ENCODE assay signal across 1 cellular context in genomic region chr11:64165842-64166635, GRCh38.
A peak's percentile ranks its signal among the peaks of the same experiment; 100 is the strongest.
TF ChIP-seq lines count a peak whose summit lies in the region.

Gene MACROD1 (minus strand): TSS chr11:64166113. CDS start chr11:64165994, 119 bp downstream.

TF ChIP-seq in HepG2, 621 proteins besides CTCF, POLR2A, EP300 and RAD21 (continued from another document and continues in another):
- TF ChIP-seq ZBTB40 (IDR thresholded peaks at IDR 0.05) (no peak), ZBTB40 (CRISPR knock-in tag; IDR thresholded peaks at IDR 0.05) (peak; percentile 52; the same call in 1 of the 2 replicates), RARG (CRISPR knock-in tag; IDR thresholded peaks at IDR 0.05; ENCODE audit: low read depth) (0 out of 2 replicates have a peak, but pooled peaks have one; percentile 46), SRSF4 (IDR thresholded peaks at IDR 0.05; ENCODE audit: low read depth, low read length, poor library complexity, severe bottlenecking) (no peak), ZNF546 (CRISPR knock-in tag; conservative IDR thresholded peaks at IDR 0.05) (no peak; the same call in 1 of the 2 replicates), ZNF691 (CRISPR knock-in tag; IDR thresholded peaks at IDR 0.05; ENCODE audit: borderline replicate concordance, low read depth) (0 out of 2 replicates have a peak, but pooled peaks have one; percentile 46), ATF5 (CRISPR knock-in tag; IDR thresholded peaks at IDR 0.05; ENCODE audit: low read depth) (no peak), ZNF609 (CRISPR knock-in tag; IDR thresholded peaks at IDR 0.05; ENCODE audit: borderline replicate concordance) (no peak), HMG20B (CRISPR knock-in tag; conservative IDR thresholded peaks at IDR 0.05) (no peak; the same call in 1 of the 2 replicates), KIAA2018 (CRISPR knock-in tag; IDR thresholded peaks at IDR 0.05; ENCODE audit: borderline replicate concordance) (0 out of 2 replicates have a peak, but pooled peaks have one; percentile 77), SALL2 (CRISPR knock-in tag; IDR thresholded peaks at IDR 0.05) (peak; percentile 33), HDAC2 (CRISPR knock-in tag; IDR thresholded peaks at IDR 0.05) (peak; percentile 56), SOX13 (IDR thresholded peaks at IDR 0.05) (no peak), SOX13 (CRISPR knock-in tag; conservative IDR thresholded peaks at IDR 0.05 in 1 of 2, IDR thresholded peaks at IDR 0.05 in 1 of 2) (0 out of 4 replicates have a peak, but pooled peaks of 1 of the 2 experiments have one; percentile 26), FOSL1 (CRISPR knock-in tag; IDR thresholded peaks at IDR 0.05; ENCODE audit: borderline replicate concordance) (0 out of 2 replicates have a peak, but pooled peaks have one; percentile 17), MLX (CRISPR knock-in tag; IDR thresholded peaks at IDR 0.05) (no peak), ARID3A (IDR thresholded peaks at IDR 0.05; ENCODE audit: low read depth, low read length) (no peak), GMEB2 (CRISPR knock-in tag; IDR thresholded peaks at IDR 0.05; ENCODE audit: low read depth) (no peak), ZNF841 (CRISPR knock-in tag; IDR thresholded peaks at IDR 0.05; ENCODE audit: borderline replicate concordance) (no peak), SATB2 (CRISPR knock-in tag; IDR thresholded peaks at IDR 0.05) (no peak)
